In the genomic region with DNA sequence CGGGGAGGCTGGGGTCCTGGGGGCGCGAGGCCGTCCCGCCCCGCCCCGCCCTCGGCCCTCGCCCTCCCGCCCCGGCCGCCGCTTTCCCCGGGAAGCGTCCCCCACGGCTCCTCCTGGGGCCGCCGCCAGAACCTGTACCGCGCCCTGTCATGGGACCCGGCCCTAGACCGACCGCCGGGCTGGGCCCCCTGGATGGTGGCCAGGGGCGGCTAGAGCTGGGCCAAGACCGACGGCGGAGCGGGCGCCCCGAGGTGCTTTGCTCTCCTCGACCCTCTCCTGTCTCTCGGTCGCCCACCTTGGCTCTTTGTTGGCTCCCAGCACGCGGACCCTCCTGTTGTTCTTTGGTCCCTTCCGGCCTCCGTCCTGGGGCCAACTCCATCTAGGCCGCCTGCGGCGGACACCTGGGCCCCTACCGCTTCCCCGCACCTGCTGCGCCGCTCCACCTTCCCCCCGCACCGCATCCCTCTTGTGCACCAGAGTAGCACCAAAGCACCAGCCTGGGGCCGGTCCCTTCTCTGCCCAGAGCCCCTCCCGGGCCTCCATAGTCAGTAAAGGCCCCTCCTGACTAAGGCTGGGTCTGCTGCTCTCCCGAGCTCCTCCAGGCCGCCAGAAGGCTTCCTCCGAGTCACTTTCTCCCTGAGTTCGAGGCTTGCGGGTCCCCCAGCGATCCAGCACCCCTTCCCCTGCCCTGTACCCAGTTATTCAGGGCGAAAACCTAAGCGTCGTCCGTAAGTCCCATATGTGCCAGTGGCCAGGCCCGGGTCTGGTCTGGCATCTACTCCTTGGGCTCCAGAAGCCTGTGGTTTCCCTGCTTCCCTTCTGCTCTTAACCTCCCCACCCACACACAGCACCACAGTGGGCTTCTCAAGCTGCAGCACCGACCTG, we compare ENCODE assay signal across 8 cellular contexts. TPM values are rescaled to one million over a fixed set of nuclear protein-coding genes. Genes with fewer than 3 reads are reported as not detected.
DNase-seq lines count a peak whose midpoint lies in the region; ATAC-seq and TF ChIP-seq lines count a peak whose summit lies in the region.

No MANE protein-coding gene starts in this region.

- H3K4me3 ChIP-seq in AG04449 (ENCODE audit: low read depth, low read length) = peak overlapping the region; percentile 64
- peak overlapping the region; percentile 23 to 94 (median 80) for H3K4me3 ChIP-seq in heart left ventricle
- H3K4me3 ChIP-seq in spleen = peak overlapping the region; percentile 54 to 94 (median 66)

- H3K36me3 ChIP-seq in heart left ventricle = peaks cover 0 to 42% (median 17%) of the 10 kb centered on the region in 9 donors
- H3K36me3 ChIP-seq in spleen = peaks cover 0 to 50% (median 14%) of the 10 kb centered on the region in 6 donors

- peaks cover 10 to 75% (median 40%) of the 10 kb centered on the region in 12 donors for H3K4me1 ChIP-seq in heart left ventricle
- peaks cover 36 to 93% (median 88%) of the 10 kb centered on the region in 6 donors for H3K4me1 ChIP-seq in spleen

- peaks cover 41% of the 10 kb centered on the region for H3K4me1 Mint-ChIP-seq in T-helper 17 cell

- H3K9me3 ChIP-seq in T-helper 17 cell (ENCODE audit: control insufficient read depth, low read length, poor library complexity, severe bottlenecking) (no peaks in the 10 kb centered on the region), heart left ventricle (no peaks in the 10 kb centered on the region), spleen (no peaks in the 10 kb centered on the region)

- no peak for DNase-seq in AG04449 (ENCODE audit: low read depth, low spot score)
- no peak for DNase-seq in T-helper 17 cell
- peak in 1 of 5 donors; percentile 60 for DNase-seq in heart left ventricle
- peak; percentile 80 for DNase-seq in spleen
- DNase-seq in D341Med (ENCODE audit: low spot score) = no peak
- DNase-seq in hippocampal formation (lab: John Stamatoyannopoulos, UW) = no peak
- no peak for DNase-seq in stimulated activated CD4-positive, alpha-beta T cell treated with anti-CD3 and anti-CD28 coated beads, Interleukin-12 subunit alpha, Interleukin-12 subunit beta, amount 100 ng/mL, for 4 hours

- POLR2A ChIA-PET in AG04449 (lab: Yijun Ruan, JAX) = interaction anchor here (1.0 to 1.8 kb wide), 3 partner anchors 10 to 375 kb away, joined by 3 to 21 read pairs (median 3); a partner anchor contains a TSS

- WGBS in heart left ventricle, 4 donors = 5 to 9% (median 6%) methylated on average over 40 to 61 of the region's 61 CpGs
- WGBS in spleen, 5 donors = 2 to 4% (median 3%) methylated on average over 38 to 61 of the region's 61 CpGs

- peak overlapping the region; percentile 90 for H3K4me3 Mint-ChIP-seq in T-helper 17 cell

- no peaks in the 10 kb centered on the region for H3K27me3 ChIP-seq in heart left ventricle
- H3K27me3 ChIP-seq in spleen (replicated peaks in 1 of 7) = no peaks in the 10 kb centered on the region

- no peak for TF ChIP-seq POLR2A in heart left ventricle (IDR thresholded peaks at IDR 0.05)
- TF ChIP-seq POLR2A in spleen (IDR thresholded peaks at IDR 0.05) = no peak

- H3K27me3 Mint-ChIP-seq in T-helper 17 cell = no peaks in the 10 kb centered on the region

- TF ChIP-seq CTCF in AG04449 (IDR thresholded peaks at IDR 0.05; ENCODE audit: insufficient read depth, low read length, missing control alignments) (no peak), heart left ventricle (IDR thresholded peaks at IDR 0.05) (no peak), spleen (IDR thresholded peaks at IDR 0.05 in 8 of 11, conservative IDR thresholded peaks at IDR 0.05 in 3 of 11) (no peak)

- H3K36me3 Mint-ChIP-seq in T-helper 17 cell (ENCODE audit: low read depth) = peaks cover 4% of the 10 kb centered on the region

- intact Hi-C loops in heart left ventricle (cut with DNase I) = loop anchor here in 6 of 10 donors (10.0 kb wide), 1 partner anchor 367 kb away; no protein-coding TSS in a partner anchor
- intact Hi-C loops in spleen (cut with DNase I; ENCODE audit: low total_unique reads) = no loop called here

- peak; percentile 5 for ATAC-seq in GM21381 (IDR thresholded peaks at IDR 0.05; ENCODE audit: unreplicated experiment)
- no peak for ATAC-seq in T-helper 17 cell
- ATAC-seq in heart left ventricle = no peak

- H3K27ac Mint-ChIP-seq in T-helper 17 cell = peak overlapping the region; percentile 99

- CTCF ChIA-PET in AG04449 (lab: Yijun Ruan, JAX) = interaction anchor here (0.6 to 15.3 kb wide), 4 partner anchors 9 to 29 kb away, joined by 3 to 268 read pairs (median 7); a partner anchor contains a TSS

- H3K27ac ChIP-seq in heart left ventricle (peak overlapping the region in 6 of 12 donors; percentile 54 to 96 (median 94)), spleen (peak overlapping the region; percentile 78 to 100 (median 95))

RNA-seq across cellular contexts. Expression of a gene that starts 0.6 kb away (rescaled TPM):
- 10 to 100 TPM; 73.4 to 91.8 TPM for total RNA-seq in T-helper 17 cell
- total RNA-seq in heart left ventricle = 10 to 100 TPM in 1 of 9 donors, 1 to 10 TPM in 8; 2.9 to 19.1 (median 6.0) TPM
- polyA plus RNA-seq in heart left ventricle = 1 to 10 TPM; 6.3 to 7.7 TPM
- total RNA-seq in spleen = 10 to 100 TPM; 33.3 to 84.4 (median 56.5) TPM
- polyA plus RNA-seq in spleen = 10 to 100 TPM; 49.7 to 56.6 (median 50.3) TPM

RNA-seq across cellular contexts. Expression of a gene that starts 0.8 kb away (rescaled TPM):
- total RNA-seq in T-helper 17 cell (10 to 100 TPM; 18.4 to 18.5 TPM), heart left ventricle (10 to 100 TPM; 28.6 to 73.3 (median 37.2) TPM), spleen (10 to 100 TPM; 24.2 to 51.0 (median 34.7) TPM)
- polyA plus RNA-seq in heart left ventricle (10 to 100 TPM; 32.6 to 39.2 TPM), spleen (10 to 100 TPM; 17.2 to 32.7 (median 21.9) TPM)

RNA-seq across cellular contexts. Expression of a gene that starts 9.8 kb away (rescaled TPM):
- total RNA-seq in T-helper 17 cell (10 to 100 TPM; 24.9 to 36.0 TPM), heart left ventricle (10 to 100 TPM; 10.2 to 27.7 (median 11.7) TPM), spleen (10 to 100 TPM; 29.0 to 52.0 (median 34.4) TPM)
- polyA plus RNA-seq in heart left ventricle (10 to 100 TPM in 1 of 2 donors, 1 to 10 TPM in 1; 7.2 to 17.6 TPM), spleen (10 to 100 TPM; 24.0 to 41.9 (median 35.0) TPM)

RNA-seq across cellular contexts. Expression of a gene that starts 37.8 kb away (rescaled TPM):
- 1 to 10 TPM; 2.4 to 3.1 TPM for total RNA-seq in T-helper 17 cell
- total RNA-seq in heart left ventricle = 1 to 10 TPM in 4 of 9 donors, under 1 TPM in 5; 0.42 to 2.3 (median 0.99) TPM
- 1 to 10 TPM in 1 of 2 donors, under 1 TPM in 1; 0.88 to 1.4 TPM for polyA plus RNA-seq in heart left ventricle
- total RNA-seq in spleen = 1 to 10 TPM in 6 of 7 donors, under 1 TPM in 1; 0.60 to 4.3 (median 1.9) TPM
- 1 to 10 TPM; 1.2 to 2.7 (median 2.4) TPM for polyA plus RNA-seq in spleen
